In the genomic region with DNA sequence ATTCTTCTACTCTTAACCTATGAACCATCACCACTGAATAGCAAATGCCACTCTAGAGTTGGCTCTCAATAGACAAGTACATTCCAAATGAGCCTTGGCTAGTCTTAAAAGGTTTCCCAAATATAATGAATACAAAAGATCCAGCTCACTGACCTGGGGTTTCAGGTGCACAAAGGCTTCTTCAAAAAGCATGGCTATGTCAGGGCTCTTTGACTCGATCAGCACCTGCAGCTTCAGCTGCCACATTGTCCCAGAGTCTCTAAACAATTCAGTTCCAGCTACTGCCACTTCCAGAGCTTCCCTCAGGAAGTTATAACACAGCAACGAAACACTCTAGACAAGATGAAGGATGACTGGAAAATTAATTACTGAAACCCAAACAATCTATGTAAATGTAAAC, we compare ENCODE assay signal across 1 cellular context.
TF ChIP-seq lines count a peak whose summit lies in the region.

No MANE protein-coding gene starts in this region.

TF ChIP-seq in A549, 52 proteins besides CTCF, POLR2A, EP300 and RAD21 (continued from another document):
- TF ChIP-seq, protein P1, sequence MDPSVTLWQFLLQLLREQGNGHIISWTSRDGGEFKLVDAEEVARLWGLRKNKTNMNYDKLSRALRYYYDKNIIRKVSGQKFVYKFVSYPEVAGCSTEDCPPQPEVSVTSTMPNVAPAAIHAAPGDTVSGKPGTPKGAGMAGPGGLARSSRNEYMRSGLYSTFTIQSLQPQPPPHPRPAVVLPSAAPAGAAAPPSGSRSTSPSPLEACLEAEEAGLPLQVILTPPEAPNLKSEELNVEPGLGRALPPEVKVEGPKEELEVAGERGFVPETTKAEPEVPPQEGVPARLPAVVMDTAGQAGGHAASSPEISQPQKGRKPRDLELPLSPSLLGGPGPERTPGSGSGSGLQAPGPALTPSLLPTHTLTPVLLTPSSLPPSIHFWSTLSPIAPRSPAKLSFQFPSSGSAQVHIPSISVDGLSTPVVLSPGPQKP (IDR thresholded peaks at IDR 0.05; ENCODE audit: low read depth, low read length), result no peak
- no peak for TF ChIP-seq HOXB13 (CRISPR knock-in tag; IDR thresholded peaks at IDR 0.05; ENCODE audit: low read depth)
- no peak for TF ChIP-seq JUNB (IDR thresholded peaks at IDR 0.05)
- TF ChIP-seq, protein P2, sequence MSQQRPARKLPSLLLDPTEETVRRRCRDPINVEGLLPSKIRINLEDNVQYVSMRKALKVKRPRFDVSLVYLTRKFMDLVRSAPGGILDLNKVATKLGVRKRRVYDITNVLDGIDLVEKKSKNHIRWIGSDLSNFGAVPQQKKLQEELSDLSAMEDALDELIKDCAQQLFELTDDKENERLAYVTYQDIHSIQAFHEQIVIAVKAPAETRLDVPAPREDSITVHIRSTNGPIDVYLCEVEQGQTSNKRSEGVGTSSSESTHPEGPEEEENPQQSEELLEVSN (IDR thresholded peaks at IDR 0.05; ENCODE audit: borderline replicate concordance, low read depth), result no peak
- TF ChIP-seq CBX2 (IDR thresholded peaks at IDR 0.05; ENCODE audit: borderline replicate concordance, low read depth), result no peak
- no peak for TF ChIP-seq CHD4 (IDR thresholded peaks at IDR 0.05; ENCODE audit: borderline replicate concordance)
- TF ChIP-seq CHD2 (IDR thresholded peaks at IDR 0.05; ENCODE audit: low read length, partially characterized antibody), result no peak
- no peak for TF ChIP-seq TP53 (CRISPR knock-in tag; IDR thresholded peaks at IDR 0.05)
- no peak for TF ChIP-seq HOXB5 (CRISPR knock-in tag; IDR thresholded peaks at IDR 0.05)
- no peak for TF ChIP-seq KDM1A (IDR thresholded peaks at IDR 0.05; ENCODE audit: low read depth)
- TF ChIP-seq NFE2L2 (conservative IDR thresholded peaks at IDR 0.05; ENCODE audit: low read length), result no peak
- no peak for TF ChIP-seq PHF8 (IDR thresholded peaks at IDR 0.05; ENCODE audit: borderline replicate concordance, low read depth)
- TF ChIP-seq HOXA7 (CRISPR knock-in tag; IDR thresholded peaks at IDR 0.05), result no peak
- no peak for TF ChIP-seq SMC3 (IDR thresholded peaks at IDR 0.05)
- TF ChIP-seq ZSCAN20 (CRISPR knock-in tag; IDR thresholded peaks at IDR 0.05), result no peak
- no peak for TF ChIP-seq RCOR1 (IDR thresholded peaks at IDR 0.05; ENCODE audit: low read depth, low read length)
- no peak for TF ChIP-seq FOXS1 (CRISPR knock-in tag; IDR thresholded peaks at IDR 0.05)
- TF ChIP-seq, protein P3, sequence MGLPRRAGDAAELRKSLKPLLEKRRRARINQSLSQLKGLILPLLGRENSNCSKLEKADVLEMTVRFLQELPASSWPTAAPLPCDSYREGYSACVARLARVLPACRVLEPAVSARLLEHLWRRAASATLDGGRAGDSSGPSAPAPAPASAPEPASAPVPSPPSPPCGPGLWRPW (IDR thresholded peaks at IDR 0.05), result no peak
